Comparison of ENCODE assay signal across 10 cellular contexts in genomic region chr19:48558018-48558684, GRCh38. TPM values are rescaled to one million over a fixed set of nuclear protein-coding genes. Genes with fewer than 3 reads are reported as not detected.
A peak's percentile ranks its signal among the peaks of the same experiment; 100 is the strongest.
DNase-seq lines count a peak whose midpoint lies in the region; ATAC-seq and TF ChIP-seq lines count a peak whose summit lies in the region.
"Had no signal": no experiment of that assay in that cellular context is flagged by ENCODE, and none has a peak within 500 bp of the region (broad histone marks: within the 10 kb centered on the region; RNA-seq: fewer than 3 reads in every experiment).

No MANE protein-coding gene starts in this region.

- H3K27me3 ChIP-seq in BLaER1 = no peaks in the 10 kb centered on the region
- no peaks in the 10 kb centered on the region for H3K27me3 ChIP-seq in endodermal cell (ENCODE audit: control insufficient read depth, insufficient read depth, low read length, poor library complexity, severe bottlenecking)
- H3K27me3 ChIP-seq: uterus had no signal

- peak overlapping the region; percentile 53 for H3K4me2 ChIP-seq in BLaER1

- H3K9me3 ChIP-seq in BLaER1 (no peaks in the 10 kb centered on the region), endodermal cell (ENCODE audit: control insufficient read depth, low read length) (no peaks in the 10 kb centered on the region), mucosa of descending colon (no peaks in the 10 kb centered on the region)
- H3K9me3 ChIP-seq: uterus had no signal

- no peaks in the 10 kb centered on the region for H4K20me1 ChIP-seq in BLaER1

- intact Hi-C loops in mucosa of descending colon (cut with DNase I, micrococcal nuclease) = no loop called here

- ATAC-seq in mucosa of descending colon (peak; percentile 94), HG03439 (IDR thresholded peaks at IDR 0.05; ENCODE audit: unreplicated experiment) (no peak), GM21528 (IDR thresholded peaks at IDR 0.05; ENCODE audit: low FRiP score, unreplicated experiment) (no peak), GM21786 (IDR thresholded peaks at IDR 0.05; ENCODE audit: unreplicated experiment) (no peak)
- ATAC-seq: activated T-helper 17 cell treated with anti-CD3 and anti-CD28 coated beads, Interleukin-2, amount 50 U/mL, for 72 hours had no signal

- WGBS in endodermal cell (ENCODE audit: insufficient coverage in 1 of 2, insufficient read length in 1 of 2), 2 experiments = 61 to 76% methylated on average over 9 to 27 of the region's 27 CpGs

- no peaks in the 10 kb centered on the region for H3K36me3 Mint-ChIP-seq in endodermal cell (ENCODE audit: low read depth)

- TF ChIP-seq CTCF in endodermal cell (conservative IDR thresholded peaks at IDR 0.05) (no peak), mucosa of descending colon (IDR thresholded peaks at IDR 0.05) (no peak)

- H3K36me3 ChIP-seq in BLaER1 (no peaks in the 10 kb centered on the region), endodermal cell (ENCODE audit: control insufficient read depth, insufficient read depth, low read length) (no peaks in the 10 kb centered on the region), mucosa of descending colon (ENCODE audit: low read depth) (no peaks in the 10 kb centered on the region)
- H3K36me3 ChIP-seq: uterus had no signal

- H3K4me1 Mint-ChIP-seq in endodermal cell = peaks cover 17% of the 10 kb centered on the region
- H3K4me1 Mint-ChIP-seq: activated T-helper 17 cell treated with anti-CD3 and anti-CD28 coated beads, Interleukin-2, amount 50 U/mL, for 72 hours had no signal

- no peaks in the 10 kb centered on the region for H3K9me3 Mint-ChIP-seq in endodermal cell
- H3K9me3 Mint-ChIP-seq: activated T-helper 17 cell treated with anti-CD3 and anti-CD28 coated beads, Interleukin-2, amount 50 U/mL, for 72 hours had no signal

- peaks cover 3% of the 10 kb centered on the region for H3K27me3 Mint-ChIP-seq in endodermal cell (ENCODE audit: insufficient read depth)

- H3K4me1 ChIP-seq in BLaER1 (peaks cover 13% of the 10 kb centered on the region), endodermal cell (ENCODE audit: control insufficient read depth, insufficient read depth, low read length) (peaks cover 5% of the 10 kb centered on the region), mucosa of descending colon (ENCODE audit: low read depth) (peaks cover 10% of the 10 kb centered on the region)

- H3K9ac ChIP-seq in BLaER1 (no peak overlapping the region), endodermal cell (ENCODE audit: extremely low read depth, low read length, poor library complexity, severe bottlenecking) (no peak overlapping the region)

- H3K4me3 ChIP-seq in BLaER1 (no peak overlapping the region), endodermal cell (ENCODE audit: low read length) (no peak overlapping the region), mucosa of descending colon (no peak overlapping the region)
- H3K4me3 ChIP-seq: uterus had no signal

- H3K27ac ChIP-seq in BLaER1 = no peak overlapping the region
- no peak overlapping the region for H3K27ac ChIP-seq in endodermal cell (ENCODE audit: low read depth, low read length)
- H3K27ac ChIP-seq: uterus had no signal

- no peak overlapping the region for H3K4me3 Mint-ChIP-seq in endodermal cell
- H3K4me3 Mint-ChIP-seq: activated T-helper 17 cell treated with anti-CD3 and anti-CD28 coated beads, Interleukin-2, amount 50 U/mL, for 72 hours had no signal

- DNase-seq in HuH-7.5 (ENCODE audit: low spot score) (peak; percentile 70), endodermal cell (peak; percentile 80), mucosa of descending colon (peak; percentile 93 to 96 (median 94)), T-helper 1 cell (no peak)
- DNase-seq: uterus had no signal

- H3K27ac Mint-ChIP-seq in endodermal cell = no peak overlapping the region
- H3K27ac Mint-ChIP-seq: activated T-helper 17 cell treated with anti-CD3 and anti-CD28 coated beads, Interleukin-2, amount 50 U/mL, for 72 hours had no signal

RNA-seq across cellular contexts. Expression of gene SULT2B1, which starts 6.2 kb away (rescaled TPM):
- 1 to 10 TPM in 1 of 2 donors, under 1 TPM in 1; 0.35 to 2.4 TPM for total RNA-seq in endodermal cell
- 0.18 TPM for polyA plus RNA-seq in endodermal cell (2013, experiment 1 of 2)
- polyA plus RNA-seq in endodermal cell (2013, experiment 2 of 2) = 0.29 TPM
- 1 to 10 TPM in 2 of 3 donors, under 1 TPM in 1; 0.51 to 3.1 (median 1.1) TPM for total RNA-seq in mucosa of descending colon
- total RNA-seq: activated T-helper 17 cell treated with anti-CD3 and anti-CD28 coated beads, Interleukin-2, amount 50 U/mL, for 72 hours had no signal

RNA-seq across cellular contexts. Expression of gene LMTK3, which starts 46.5 kb away (rescaled TPM):
- total RNA-seq in endodermal cell (10 to 100 TPM; 11.1 to 14.5 TPM), mucosa of descending colon (1 to 10 TPM in 2 of 3 donors, under 1 TPM in 1; 0.48 to 2.6 (median 1.3) TPM)
- 9.3 TPM for polyA plus RNA-seq in endodermal cell (2013, experiment 1 of 2)
- polyA plus RNA-seq in endodermal cell (2013, experiment 2 of 2) = 7.6 TPM

RNA-seq across cellular contexts. Expression of gene SPACA4, which starts 48.4 kb away (rescaled TPM):
- not detected for total RNA-seq in endodermal cell
- not detected for polyA plus RNA-seq in endodermal cell (2013, experiment 1 of 2)
- not detected for polyA plus RNA-seq in endodermal cell (2013, experiment 2 of 2)
- not detected for total RNA-seq in mucosa of descending colon
- total RNA-seq: activated T-helper 17 cell treated with anti-CD3 and anti-CD28 coated beads, Interleukin-2, amount 50 U/mL, for 72 hours; uterus had no signal

RNA-seq across cellular contexts. Expression of gene FAM83E, which starts 56.7 kb away (rescaled TPM):
- 1 to 10 TPM; 4.4 to 5.7 TPM for total RNA-seq in endodermal cell
- polyA plus RNA-seq in endodermal cell (2013, experiment 1 of 2) = 0.36 TPM
- 0.37 TPM for polyA plus RNA-seq in endodermal cell (2013, experiment 2 of 2)
- total RNA-seq in mucosa of descending colon = 100 to 1,000 TPM in 2 of 3 donors, 10 to 100 TPM in 1; 97.8 to 180 (median 175) TPM

Comparison
In these comparisons a context has a peak if more than half of its experiments do, and no peak if none do; other contexts are left out.
1. DNase-seq: peak in HuH-7.5 (single experiment), endodermal cell (single experiment) and mucosa of descending colon (3 of 3); none in T-helper 1 cell (0 of 5).